In the genomic region with DNA sequence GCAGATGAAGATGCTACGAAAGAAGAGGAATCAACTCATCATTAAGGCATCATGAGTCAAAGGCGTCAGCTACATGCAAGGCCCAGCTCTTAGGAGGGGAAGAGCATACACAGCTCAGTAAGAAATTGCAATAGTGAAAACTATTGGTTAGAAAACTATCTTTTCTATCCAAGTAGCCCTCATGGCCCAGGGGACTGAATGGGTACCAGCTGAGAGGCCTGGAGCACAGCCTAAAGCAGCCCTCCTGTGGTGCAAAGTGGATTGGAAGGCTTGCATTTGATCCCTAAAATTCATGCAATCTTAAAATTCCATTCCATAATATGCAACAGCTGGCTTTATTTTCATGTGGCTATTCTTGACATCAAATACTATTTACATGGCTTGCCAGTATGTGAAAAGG, we compare ENCODE assay signal across 23 cellular contexts.
"Had no signal": no experiment of that assay in that cellular context is flagged by ENCODE, and none has a peak within 500 bp of the region (broad histone marks: within the 10 kb centered on the region; RNA-seq: fewer than 3 reads in every experiment).

No MANE protein-coding gene starts in this region.

- H3K4me1 ChIP-seq: ascending aorta, spleen, thyroid gland had no signal

- H3K4me3 ChIP-seq: ascending aorta, dorsolateral prefrontal cortex, sigmoid colon, spleen, thyroid gland had no signal

- H3K36me3 ChIP-seq: ascending aorta, brain microvascular endothelial cell, sigmoid colon, spleen, thyroid gland had no signal

- H3K27ac ChIP-seq: ascending aorta, brain microvascular endothelial cell, sigmoid colon, spleen, thyroid gland had no signal

- ATAC-seq: activated CD8-positive, alpha-beta T cell treated with anti-CD3 and anti-CD28 coated beads, Interleukin-2, amount 10 ng/mL, durations not matched to agents 7 days and 5 days; effector memory CD8-positive, alpha-beta T cell; natural killer cell treated with Interleukin-12 subunit alpha and Interleukin-12 subunit beta and Interleukin-15 and Interleukin-18, amount 100 ng/mL, for 72 hours had no signal

- H3K27me3 ChIP-seq: ascending aorta, brain microvascular endothelial cell, dorsolateral prefrontal cortex, sigmoid colon, spleen, thyroid gland had no signal

- H3K9me3 ChIP-seq: ascending aorta, sigmoid colon, spleen, thyroid gland had no signal

- DNase-seq: activated CD4-positive, alpha-beta T cell treated with anti-CD3 and anti-CD28 coated beads for 1 hour; activated CD4-positive, alpha-beta T cell treated with anti-CD3 and anti-CD28 coated beads, Interleukin-2, amount 50 U/mL, for 1 hour; activated CD8-positive, alpha-beta T cell treated with anti-CD3 and anti-CD28 coated beads, Interleukin-2, amount 10 ng/mL, durations not matched to agents 7 days and 5 days; activated gamma-delta T cell treated with Interleukin-2 at 50 U/mL for 16 hours; activated T-cell treated with anti-CD3 and anti-CD28 coated beads, Interleukin-2, amount 50 U/mL, for 1 hour; brain microvascular endothelial cell; caudate nucleus; dorsolateral prefrontal cortex; effector memory CD8-positive, alpha-beta T cell; foreskin melanocyte; glutamatergic neuron; hypothalamus; retina; sigmoid colon; spleen; stimulated activated CD4-positive, alpha-beta T cell treated with anti-CD3 and anti-CD28 coated beads, Interleukin-4, amount 100 ng/mL, for 24 hours; stimulated activated naive CD4-positive, alpha-beta T cell treated with Interleukin-2 at 50 U/mL for 16 hours; T-helper 1 cell; thyroid gland had no signal

- FAIRE-seq: endothelial cell of umbilical vein, TTC549 had no signal
